In genomic region chr7:22174574-22174953, GRCh38 we compare ENCODE assay signal across 10 cellular contexts.
DNase-seq lines count a peak whose midpoint lies in the region; ATAC-seq and TF ChIP-seq lines count a peak whose summit lies in the region.
"Had no signal": no experiment of that assay in that cellular context is flagged by ENCODE, and none has a peak within 500 bp of the region (broad histone marks: within the 10 kb centered on the region; RNA-seq: fewer than 3 reads in every experiment).

No MANE protein-coding gene starts in this region.

- H3K27me3 ChIP-seq in right cardiac atrium (ENCODE audit: control insufficient read depth, insufficient read depth) = no peaks in the 10 kb centered on the region
- no peaks in the 10 kb centered on the region for H3K27me3 ChIP-seq in right atrium auricular region
- no peaks in the 10 kb centered on the region for H3K27me3 ChIP-seq in HL-60 (ENCODE audit: insufficient read depth, poor library complexity, severe bottlenecking)

- H3K27ac ChIP-seq in right cardiac atrium (ENCODE audit: low read length) (no peak overlapping the region), right atrium auricular region (no peak overlapping the region), HL-60 (replicated peaks) (peak overlapping the region; percentile 27; the same call in 1 of the 2 replicates), epithelial cell of prostate (peak overlapping the region; percentile 21)

- H3K9me3 ChIP-seq in right cardiac atrium (ENCODE audit: control insufficient read depth, low read length) (no peaks in the 10 kb centered on the region), right atrium auricular region (no peaks in the 10 kb centered on the region)

- no peaks in the 10 kb centered on the region for H3K36me3 ChIP-seq in right atrium auricular region

- in situ Hi-C loops in GM13976 (cut with MboI; ENCODE audit: low sequenced_read_pairs, unreplicated experiment) = no loop called here

- ATAC-seq in right cardiac atrium (peak; percentile 26 to 66), esophagus mucosa (no peak)
- ATAC-seq: Right ventricle myocardium inferior had no signal

- DNase-seq in right cardiac atrium (no peak), right atrium auricular region (ENCODE audit: low spot score) (no peak), HL-60 (ENCODE audit: low read depth in 1 of 2, low spot score in 1 of 2) (no peak), epithelial cell of prostate (ENCODE audit: low read depth, low spot score) (no peak), NCI-H526 treated with DMSO at 0.1 percent for 48 hours (lab: John Stamatoyannopoulos, UW) (no peak), NCI-H1694 treated with DMSO at 0.1 percent for 48 hours (lab: John Stamatoyannopoulos, UW) (no peak), GM13976 (ENCODE audit: low spot score) (no peak)
- DNase-seq: mesenchymal stem cell had no signal

- no peak overlapping the region for H3K4me3 ChIP-seq in right cardiac atrium (ENCODE audit: low read length)
- no peak overlapping the region for H3K4me3 ChIP-seq in right atrium auricular region
- H3K4me3 ChIP-seq in HL-60 (replicated peaks; ENCODE audit: insufficient read depth, low read length) = no peak overlapping the region

- intact Hi-C loops in right cardiac atrium (cut with DNase I) = no loop called here

- H3K4me1 ChIP-seq in right cardiac atrium (ENCODE audit: control insufficient read depth, insufficient read depth, low read length) = no peaks in the 10 kb centered on the region
- no peaks in the 10 kb centered on the region for H3K4me1 ChIP-seq in right atrium auricular region

- TF ChIP-seq CTCF in right atrium auricular region (IDR thresholded peaks at IDR 0.05) = no peak
- TF ChIP-seq CTCF in HL-60 (IDR thresholded peaks at IDR 0.05; ENCODE audit: insufficient read depth, low read length) = no peak
- no peak for TF ChIP-seq CTCF in GM13976 (IDR thresholded peaks at IDR 0.05; ENCODE audit: borderline replicate concordance, control extremely low read depth, extremely low read depth, insufficient read depth, missing control alignments)

Comparison
In these comparisons a context has a peak if more than half of its experiments do, and no peak if none do; other contexts are left out.
1. H3K27ac ChIP-seq: peak in HL-60 (single experiment) and epithelial cell of prostate (single experiment); none in right cardiac atrium (single experiment) and right atrium auricular region (0 of 2).